ENCODE assay signal across 19 cellular contexts in genomic region chr1:228745497-228745896, GRCh38. TPM values are rescaled to one million over a fixed set of nuclear protein-coding genes. Genes with fewer than 3 reads are reported as not detected.
DNase-seq lines count a peak whose midpoint lies in the region; ATAC-seq and TF ChIP-seq lines count a peak whose summit lies in the region.
"Had no signal": no experiment of that assay in that cellular context is flagged by ENCODE, and none has a peak within 500 bp of the region (broad histone marks: within the 10 kb centered on the region; RNA-seq: fewer than 3 reads in every experiment).

No MANE protein-coding gene starts in this region.

- intact Hi-C loops in head of caudate nucleus (cut with DNase I) = no loop called here
- intact Hi-C loops in colonic mucosa (cut with DNase I) = no loop called here

- no peaks in the 10 kb centered on the region for H4K20me1 ChIP-seq in Karpas-422 (ENCODE audit: insufficient read depth, low read depth, low read length)
- H4K20me1 ChIP-seq in osteoblast (ENCODE audit: insufficient read depth, low read length) = no peaks in the 10 kb centered on the region
- H4K20me1 ChIP-seq: BLaER1 had no signal

- no peaks in the 10 kb centered on the region; the same call in 1 of the 2 replicates for H3K4me1 ChIP-seq in Karpas-422 (ENCODE audit: low read length)
- H3K4me1 ChIP-seq in stomach smooth muscle (ENCODE audit: control insufficient read depth, insufficient read depth, low read length) = peaks cover 6% of the 10 kb centered on the region
- H3K4me1 ChIP-seq in osteoblast (ENCODE audit: insufficient read depth, low read length) = no peaks in the 10 kb centered on the region
- H3K4me1 ChIP-seq in colonic mucosa = no peaks in the 10 kb centered on the region
- H3K4me1 ChIP-seq: BLaER1, HAP-1 had no signal

- no peak overlapping the region for H3K4me3 Mint-ChIP-seq in activated CD4-positive, alpha-beta T cell treated with anti-CD3 and anti-CD28 coated beads, Interleukin-2, amount 10 ng/mL, durations not matched to agents 7 days and 5 days
- H3K4me3 Mint-ChIP-seq: B cell; CD4-positive, CD25-positive, alpha-beta regulatory T cell; CD8-positive, alpha-beta T cell; HFFc6 had no signal

- CTCF ChIA-PET in activated CD4-positive, alpha-beta T cell treated with anti-CD3 and anti-CD28 coated beads, Interleukin-2, amount 10 ng/mL, durations not matched to agents 7 days and 5 days (lab: Charles Lee) = no interaction called here

- no peak overlapping the region for H3K27ac ChIP-seq in Karpas-422 (ENCODE audit: low read length)
- H3K27ac ChIP-seq in stomach smooth muscle (ENCODE audit: low read length) = peak overlapping the region; percentile 18
- no peak overlapping the region for H3K27ac ChIP-seq in osteoblast (ENCODE audit: low read depth, low read length)
- H3K27ac ChIP-seq in colonic mucosa = no peak overlapping the region
- H3K27ac ChIP-seq: BLaER1, C4-2B had no signal

- H3K27me3 Mint-ChIP-seq in activated CD4-positive, alpha-beta T cell treated with anti-CD3 and anti-CD28 coated beads, Interleukin-2, amount 10 ng/mL, durations not matched to agents 7 days and 5 days = no peaks in the 10 kb centered on the region

- no peaks in the 10 kb centered on the region for H3K9me3 ChIP-seq in Karpas-422 (ENCODE audit: low read length)
- no peaks in the 10 kb centered on the region for H3K9me3 ChIP-seq in stomach smooth muscle (ENCODE audit: control insufficient read depth in 2 of 2, low read length in 2 of 2)
- no peaks in the 10 kb centered on the region for H3K9me3 ChIP-seq in osteoblast (ENCODE audit: low read depth, low read length)
- H3K9me3 ChIP-seq in colonic mucosa = no peaks in the 10 kb centered on the region
- H3K9me3 ChIP-seq: BLaER1, Caco-2, HAP-1 had no signal

- no peaks in the 10 kb centered on the region for H3K9me3 Mint-ChIP-seq in activated CD4-positive, alpha-beta T cell treated with anti-CD3 and anti-CD28 coated beads, Interleukin-2, amount 10 ng/mL, durations not matched to agents 7 days and 5 days
- H3K9me3 Mint-ChIP-seq: CD8-positive, alpha-beta T cell had no signal

- 0 out of 2 replicates have a peak overlapping the region, but pooled peaks have one; percentile 83 for H2AFZ ChIP-seq in Karpas-422 (ENCODE audit: low read length)
- H2AFZ ChIP-seq in osteoblast (ENCODE audit: low read length) = no peak overlapping the region

- H3K79me2 ChIP-seq in Karpas-422 (ENCODE audit: low read length) (no peaks in the 10 kb centered on the region), osteoblast (ENCODE audit: insufficient read depth, low read length) (no peaks in the 10 kb centered on the region)

- H3K27me3 ChIP-seq in Karpas-422 (ENCODE audit: low read length) (no peaks in the 10 kb centered on the region), stomach smooth muscle (ENCODE audit: control insufficient read depth in 1 of 2, insufficient read depth in 2 of 2, low read length in 2 of 2) (no peaks in the 10 kb centered on the region), osteoblast (ENCODE audit: insufficient read depth, low read length) (no peaks in the 10 kb centered on the region), colonic mucosa (no peaks in the 10 kb centered on the region)
- H3K27me3 ChIP-seq: BLaER1 had no signal

- no peak overlapping the region for H3K27ac Mint-ChIP-seq in activated CD4-positive, alpha-beta T cell treated with anti-CD3 and anti-CD28 coated beads, Interleukin-2, amount 10 ng/mL, durations not matched to agents 7 days and 5 days
- H3K27ac Mint-ChIP-seq: B cell; CD4-positive, CD25-positive, alpha-beta regulatory T cell; CD8-positive, alpha-beta T cell; HFFc6 had no signal

- POLR2A ChIA-PET in activated CD4-positive, alpha-beta T cell treated with anti-CD3 and anti-CD28 coated beads, Interleukin-2, amount 10 ng/mL, durations not matched to agents 7 days and 5 days (lab: Charles Lee) = no interaction called here

- no peak overlapping the region for H3K9ac ChIP-seq in Karpas-422 (ENCODE audit: low read length)
- no peak overlapping the region for H3K9ac ChIP-seq in stomach smooth muscle (ENCODE audit: low read length in 2 of 2)
- no peak overlapping the region for H3K9ac ChIP-seq in colonic mucosa (ENCODE audit: low read depth in 2 of 2, low read length in 2 of 2)
- H3K9ac ChIP-seq: BLaER1 had no signal

- H3K36me3 ChIP-seq in Karpas-422 (ENCODE audit: insufficient read depth, low read length) = no peaks in the 10 kb centered on the region
- peaks cover 26 to 30% of the 10 kb centered on the region in 2 donors for H3K36me3 ChIP-seq in stomach smooth muscle (ENCODE audit: control insufficient read depth in 2 of 2, insufficient read depth in 2 of 2, low read length in 2 of 2)
- H3K36me3 ChIP-seq in osteoblast (ENCODE audit: insufficient read depth, low read length) = no peaks in the 10 kb centered on the region
- no peaks in the 10 kb centered on the region for H3K36me3 ChIP-seq in colonic mucosa
- H3K36me3 ChIP-seq: BLaER1, HAP-1 had no signal

- TF ChIP-seq CTCF in osteoblast (IDR thresholded peaks at IDR 0.05; ENCODE audit: extremely low read depth, low read depth, low read length) (no peak), colonic mucosa (IDR thresholded peaks at IDR 0.05) (no peak)

- peak overlapping the region; percentile 23 for H3K4me2 ChIP-seq in Karpas-422 (ENCODE audit: low read depth, low read length, poor library complexity, severe bottlenecking)
- H3K4me2 ChIP-seq in osteoblast (ENCODE audit: insufficient read depth, low read length) = no peak overlapping the region
- H3K4me2 ChIP-seq: BLaER1 had no signal

- DNase-seq in Karpas-422 (no peak), head of caudate nucleus (peak in 33 of 42 donors; percentile 36 to 89 (median 63)), left kidney (ENCODE audit: low read depth, low spot score) (peak; percentile 16), osteoblast (ENCODE audit: insufficient read length, low spot score, missing footprints) (no peak), colonic mucosa (no peak)
- DNase-seq in activated CD4-positive, alpha-beta T cell treated with anti-CD3 and anti-CD28 coated beads, Interleukin-2, amount 10 ng/mL, durations not matched to agents 7 days and 5 days = no peak
- DNase-seq: Caco-2; CD4-positive, CD25-positive, alpha-beta regulatory T cell; CD8-positive, alpha-beta T cell; DMS153; DND-41; GOT3; HFFc6 had no signal

- peaks cover 35% of the 10 kb centered on the region for H3K36me3 Mint-ChIP-seq in activated CD4-positive, alpha-beta T cell treated with anti-CD3 and anti-CD28 coated beads, Interleukin-2, amount 10 ng/mL, durations not matched to agents 7 days and 5 days (ENCODE audit: low read depth)
- H3K36me3 Mint-ChIP-seq: CD4-positive, CD25-positive, alpha-beta regulatory T cell had no signal

- H3K9me2 ChIP-seq in Karpas-422 (replicated peaks; ENCODE audit: insufficient read depth, low read length) = no peaks in the 10 kb centered on the region

- H3K4me3 ChIP-seq in Karpas-422 (ENCODE audit: low read length) (no peak overlapping the region), stomach smooth muscle (ENCODE audit: low read length in 2 of 2) (no peak overlapping the region), osteoblast (ENCODE audit: insufficient read depth, low read length) (no peak overlapping the region), colonic mucosa (no peak overlapping the region)
- H3K4me3 ChIP-seq: BLaER1, HAP-1 had no signal

- ATAC-seq in HG03354 (IDR thresholded peaks at IDR 0.05; ENCODE audit: poor library complexity, severe bottlenecking, unreplicated experiment) = no peak
- ATAC-seq: CD8-positive, alpha-beta T cell had no signal

- peaks cover 27% of the 10 kb centered on the region for H3K4me1 Mint-ChIP-seq in activated CD4-positive, alpha-beta T cell treated with anti-CD3 and anti-CD28 coated beads, Interleukin-2, amount 10 ng/mL, durations not matched to agents 7 days and 5 days
- H3K4me1 Mint-ChIP-seq: B cell had no signal

RNA-seq across cellular contexts. Expression of gene RHOU, which starts 10.2 kb away (rescaled TPM):
- 0.04 TPM in 1 of 2 replicates, not detected in the other for total RNA-seq in Karpas-422 (2014; rRNA removed; shearing (Covaris generic); ENCODE audit: low replicate concordance)
- total RNA-seq in osteoblast = under 0.01 and 0.72 TPM in 2 replicates
- total RNA-seq in colonic mucosa = 10 to 100 TPM; 13.3 to 24.3 TPM
- 1 to 10 TPM; 7.9 to 8.4 TPM for total RNA-seq in activated CD4-positive, alpha-beta T cell treated with anti-CD3 and anti-CD28 coated beads, Interleukin-2, amount 10 ng/mL, durations not matched to agents 7 days and 5 days
- total RNA-seq: B cell had no signal

Comparison
In these comparisons a context has a peak if more than half of its experiments do, and no peak if none do; other contexts are left out.
1. DNase-seq: peak in head of caudate nucleus (33 of 42) and left kidney (single experiment); none in Karpas-422 (single experiment), osteoblast (single experiment), colonic mucosa (single experiment) and activated CD4-positive, alpha-beta T cell treated with anti-CD3 and anti-CD28 coated beads, Interleukin-2, amount 10 ng/mL, durations not matched to agents 7 days and 5 days (single experiment).